In the genomic region with DNA sequence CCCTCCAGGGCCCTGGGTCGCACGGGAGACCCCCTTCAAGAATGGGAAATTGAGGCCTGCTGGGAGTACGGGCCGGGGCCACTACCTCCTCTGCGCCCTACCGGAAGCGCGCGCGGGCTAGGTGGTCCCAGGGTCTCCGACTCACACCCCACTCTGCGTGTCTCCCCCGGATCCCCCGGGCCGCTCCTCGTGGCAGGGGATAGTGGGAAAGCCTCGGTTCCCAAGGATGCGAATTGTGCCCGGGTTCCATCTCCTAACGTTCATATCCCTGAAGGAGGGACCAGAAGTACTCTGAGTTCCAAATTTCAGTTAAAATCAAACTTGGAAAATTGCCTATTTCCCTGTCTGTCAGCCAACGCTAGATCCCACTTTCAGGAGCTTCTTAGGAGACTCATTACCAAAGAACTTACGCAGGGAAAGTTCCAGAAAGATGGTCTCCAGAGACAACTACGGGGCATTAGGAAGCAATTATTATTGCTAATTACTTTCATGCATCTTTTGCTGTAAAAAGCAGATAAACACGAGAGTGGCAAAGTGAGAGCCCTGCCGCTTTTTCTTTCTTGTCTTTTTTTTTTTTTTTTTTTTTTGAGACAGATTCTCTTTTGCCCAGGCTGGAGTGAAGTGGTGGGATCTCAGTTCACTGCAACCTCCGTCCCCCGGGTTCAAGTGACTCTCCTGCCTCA, we compare ENCODE assay signal across 8 cellular contexts. TPM values are rescaled to one million over a fixed set of nuclear protein-coding genes. Genes with fewer than 3 reads are reported as not detected.
DNase-seq lines count a peak whose midpoint lies in the region; ATAC-seq and TF ChIP-seq lines count a peak whose summit lies in the region.

No MANE protein-coding gene starts in this region.

- H3K9me3 Mint-ChIP-seq in effector memory CD8-positive, alpha-beta T cell: no peaks in the 10 kb centered on the region
- H3K9me3 Mint-ChIP-seq in neural progenitor cell: no peaks in the 10 kb centered on the region

- H3K4me1 Mint-ChIP-seq in effector memory CD8-positive, alpha-beta T cell (ENCODE audit: low read depth in 2 of 2): peaks cover 21 to 25% of the 10 kb centered on the region in 2 donors
- H3K4me1 Mint-ChIP-seq in neural progenitor cell: peaks cover 28% of the 10 kb centered on the region

- no peak overlapping the region for H3K27ac ChIP-seq in neural progenitor cell

- peaks cover 57% of the 10 kb centered on the region for H3K79me2 ChIP-seq in neural progenitor cell (ENCODE audit: low read depth)

- peak; percentile 16 for DNase-seq in AG08395 (ENCODE audit: low spot score)
- peak; percentile 47 for DNase-seq in M059J (ENCODE audit: low read depth)
- no peak for DNase-seq in effector memory CD8-positive, alpha-beta T cell
- no peak for DNase-seq in neural progenitor cell (ENCODE audit: low spot score)
- no peak for DNase-seq in stimulated activated CD4-positive, alpha-beta T cell treated with anti-CD3 and anti-CD28 coated beads, Interleukin-4, amount 100 ng/mL, for 24 hours
- no peak for DNase-seq in GDM1 (lab: John Stamatoyannopoulos, UW)

- H3F3A ChIP-seq in neural progenitor cell (ENCODE audit: low read depth): peaks cover 13% of the 10 kb centered on the region

- peak overlapping the region; percentile 81 to 82 for H3K4me3 Mint-ChIP-seq in effector memory CD8-positive, alpha-beta T cell
- H3K4me3 Mint-ChIP-seq in neural progenitor cell: peak overlapping the region; percentile 95

- H3K27me3 Mint-ChIP-seq in effector memory CD8-positive, alpha-beta T cell: no peaks in the 10 kb centered on the region
- peaks cover 5% of the 10 kb centered on the region for H3K27me3 Mint-ChIP-seq in neural progenitor cell (ENCODE audit: insufficient read depth, low read depth)

- peaks cover 52% of the 10 kb centered on the region for H4K20me1 ChIP-seq in neural progenitor cell (ENCODE audit: low read depth)

- H3K9me3 ChIP-seq in neural progenitor cell (ENCODE audit: low read depth): no peaks in the 10 kb centered on the region

- peak overlapping the region; percentile 96 for H3K4me2 ChIP-seq in neural progenitor cell

- peak overlapping the region; percentile 83 for H3K4me3 ChIP-seq in neural progenitor cell

- ATAC-seq in GM19351 (IDR thresholded peaks at IDR 0.05; ENCODE audit: unreplicated experiment) (peak; percentile 1), GM18519 (IDR thresholded peaks at IDR 0.05; ENCODE audit: low FRiP score, unreplicated experiment) (no peak)
- no peak for ATAC-seq in effector memory CD8-positive, alpha-beta T cell (replicated peaks)

- H2AFZ ChIP-seq in neural progenitor cell (replicated peaks): peak overlapping the region; percentile 32

- H3K36me3 Mint-ChIP-seq in effector memory CD8-positive, alpha-beta T cell (ENCODE audit: insufficient read depth): peaks cover 25% of the 10 kb centered on the region
- peaks cover 13% of the 10 kb centered on the region for H3K36me3 Mint-ChIP-seq in neural progenitor cell

- TF ChIP-seq CTCF in neural progenitor cell (IDR thresholded peaks at IDR 0.05): no peak

- peaks cover 25% of the 10 kb centered on the region for H3K4me1 ChIP-seq in neural progenitor cell

- peak overlapping the region; percentile 73 for H3K9ac ChIP-seq in neural progenitor cell

- peak overlapping the region in 1 of 2 donors; percentile 13 for H3K27ac Mint-ChIP-seq in effector memory CD8-positive, alpha-beta T cell
- H3K27ac Mint-ChIP-seq in neural progenitor cell: peak overlapping the region; percentile 66

- H3K36me3 ChIP-seq in neural progenitor cell: no peaks in the 10 kb centered on the region

- H3K27me3 ChIP-seq in neural progenitor cell: no peaks in the 10 kb centered on the region

RNA-seq across cellular contexts. Expression of a gene that starts 0.9 kb away (rescaled TPM):
- 102 and 121 TPM in 2 replicates for total RNA-seq in M059J (2014; rRNA removed; shearing (Covaris generic))
- total RNA-seq in neural progenitor cell (ENCODE audit: low replicate concordance): 73.9 and 76.7 TPM in 2 replicates

RNA-seq across cellular contexts. Expression of a gene that starts 35.1 kb away (rescaled TPM):
- total RNA-seq in M059J (2014; rRNA removed; shearing (Covaris generic)): 15.2 and 28.6 TPM in 2 replicates
- 22.0 and 22.5 TPM in 2 replicates for total RNA-seq in neural progenitor cell (ENCODE audit: low replicate concordance)

Comparison
In these comparisons a context has a peak if more than half of its experiments do, and no peak if none do; other contexts are left out.
1. DNase-seq: peak in AG08395 (single experiment) and M059J (single experiment); none in effector memory CD8-positive, alpha-beta T cell (0 of 3), neural progenitor cell (single experiment), stimulated activated CD4-positive, alpha-beta T cell treated with anti-CD3 and anti-CD28 coated beads, Interleukin-4, amount 100 ng/mL, for 24 hours (single experiment) and GDM1 (single experiment).